In genomic region chr4:7844247-7844991, GRCh38 we compare ENCODE assay signal across 8 cellular contexts.
DNase-seq lines count a peak whose midpoint lies in the region; TF ChIP-seq lines count a peak whose summit lies in the region.

No MANE protein-coding gene starts in this region.

- peak; percentile 74 for TF ChIP-seq CTCF in astrocyte of the spinal cord (IDR thresholded peaks at IDR 0.05; ENCODE audit: low read depth, low read length)

- DNase-seq in NCI-H526 (lab: John Stamatoyannopoulos, UW): peak; percentile 8 to 75
- no peak for DNase-seq in NCI-H526 treated with DMSO at 0.1 percent for 48 hours (lab: John Stamatoyannopoulos, UW)
- DNase-seq in HT-29 (ENCODE audit: low spot score): peak; percentile 69
- DNase-seq in T-helper 22 cell (ENCODE audit: low read depth): peak; percentile 25
- peak; percentile 92 for DNase-seq in astrocyte of the spinal cord (ENCODE audit: low read depth, low spot score)
- DNase-seq in iPS-NIHi7 (ENCODE audit: extremely low spot score): peak; percentile 87
- DNase-seq in stimulated activated CD4-positive, alpha-beta T cell treated with anti-CD3 and anti-CD28 coated beads, Interleukin-15, amount 100 ng/mL, for 24 hours: peak; percentile 86
- DNase-seq in inferior parietal cortex (ENCODE audit: extremely low spot score): no peak

- H3K4me3 ChIP-seq in astrocyte of the spinal cord (ENCODE audit: low read depth, low read length): no peak overlapping the region

- in situ Hi-C loops in astrocyte of the spinal cord (cut with HindIII; ENCODE audit: low sequenced_read_pairs): no loop called here

Comparison
In these comparisons a context has a peak if more than half of its experiments do, and no peak if none do; other contexts are left out.
1. DNase-seq: peak in NCI-H526 (2 of 2), HT-29 (single experiment), T-helper 22 cell (single experiment), astrocyte of the spinal cord (single experiment), iPS-NIHi7 (single experiment) and stimulated activated CD4-positive, alpha-beta T cell treated with anti-CD3 and anti-CD28 coated beads, Interleukin-15, amount 100 ng/mL, for 24 hours (single experiment); none in NCI-H526 treated with DMSO at 0.1 percent for 48 hours (single experiment) and inferior parietal cortex (single experiment).